9 cellular contexts compared by ENCODE assay signal in genomic region chr2:12856934-12857660, GRCh38.
DNase-seq lines count a peak whose midpoint lies in the region; ATAC-seq and TF ChIP-seq lines count a peak whose summit lies in the region.
"Had no signal": no experiment of that assay in that cellular context is flagged by ENCODE, and none has a peak within 500 bp of the region (broad histone marks: within the 10 kb centered on the region; RNA-seq: fewer than 3 reads in every experiment).

No MANE protein-coding gene starts in this region.

- CTCF ChIA-PET in CD8-positive, alpha-beta T cell (lab: Charles Lee), result interaction anchor here (0.9 kb wide), 1 partner anchor 74 kb away, joined by 4 read pairs; no protein-coding TSS in a partner anchor
- CTCF ChIA-PET in activated CD4-positive, alpha-beta memory T cell treated with anti-CD3 and anti-CD28 coated beads, Interleukin-2, amount 10 ng/mL, durations not matched to agents 7 days and 5 days (lab: Charles Lee), result interaction anchor here (0.9 to 1.6 kb wide), 4 partner anchors 71 to 150 kb away, joined by 4 to 7 read pairs (median 4); no protein-coding TSS in a partner anchor

- no peak for TF ChIP-seq CTCF in CD8-positive, alpha-beta T cell (IDR thresholded peaks at IDR 0.05)
- no peak for TF ChIP-seq CTCF in kidney epithelial cell (IDR thresholded peaks at IDR 0.05; ENCODE audit: insufficient read depth, low read length, poor library complexity, severe bottlenecking)
- no peak for TF ChIP-seq CTCF in colonic mucosa (IDR thresholded peaks at IDR 0.05)
- TF ChIP-seq CTCF in esophagus muscularis mucosa (IDR thresholded peaks at IDR 0.05), result no peak

- intact Hi-C loops in CD8-positive, alpha-beta T cell (cut with DNase I, micrococcal nuclease), result loop anchor here in 1 of 2 experiments (2.0 to 5.0 kb wide), 3 partner anchors 40 to 138 kb away; no protein-coding TSS in a partner anchor
- intact Hi-C loops in aorta (cut with DNase I) (no loop called here), colonic mucosa (cut with DNase I) (no loop called here), esophagus muscularis mucosa (cut with DNase I) (no loop called here)

- H3K36me3 Mint-ChIP-seq in CD8-positive, alpha-beta T cell, result no peaks in the 10 kb centered on the region
- peaks cover 9% of the 10 kb centered on the region for H3K36me3 Mint-ChIP-seq in activated CD4-positive, alpha-beta memory T cell treated with anti-CD3 and anti-CD28 coated beads, Interleukin-2, amount 10 ng/mL, durations not matched to agents 7 days and 5 days (ENCODE audit: low read depth)

- H3K27ac ChIP-seq in CD8-positive, alpha-beta T cell (ENCODE audit: low read depth, low read length), result no peak overlapping the region
- H3K27ac ChIP-seq in aorta (ENCODE audit: low read depth in 1 of 2, low read length in 2 of 2), result no peak overlapping the region
- no peak overlapping the region for H3K27ac ChIP-seq in colonic mucosa
- H3K27ac ChIP-seq in esophagus muscularis mucosa (replicated peaks in 1 of 4), result no peak overlapping the region

- peaks cover 12% of the 10 kb centered on the region for H3K27me3 Mint-ChIP-seq in CD8-positive, alpha-beta T cell (ENCODE audit: low read depth)
- peaks cover 2% of the 10 kb centered on the region for H3K27me3 Mint-ChIP-seq in activated CD4-positive, alpha-beta memory T cell treated with anti-CD3 and anti-CD28 coated beads, Interleukin-2, amount 10 ng/mL, durations not matched to agents 7 days and 5 days

- no peaks in the 10 kb centered on the region for H3K9me3 Mint-ChIP-seq in CD8-positive, alpha-beta T cell
- peaks cover 11% of the 10 kb centered on the region for H3K9me3 Mint-ChIP-seq in activated CD4-positive, alpha-beta memory T cell treated with anti-CD3 and anti-CD28 coated beads, Interleukin-2, amount 10 ng/mL, durations not matched to agents 7 days and 5 days

- no peak overlapping the region for H3K4me3 Mint-ChIP-seq in CD8-positive, alpha-beta T cell
- no peak overlapping the region for H3K4me3 Mint-ChIP-seq in activated CD4-positive, alpha-beta memory T cell treated with anti-CD3 and anti-CD28 coated beads, Interleukin-2, amount 10 ng/mL, durations not matched to agents 7 days and 5 days

- DNase-seq in CD8-positive, alpha-beta T cell, result peak in 5 of 7 experiments; percentile 12 to 59 (median 30)
- DNase-seq in LHCN-M2 (ENCODE audit: low read depth), result peak; percentile 76
- peak; percentile 57 for DNase-seq in activated CD4-positive, alpha-beta memory T cell treated with anti-CD3 and anti-CD28 coated beads, Interleukin-2, amount 10 ng/mL, durations not matched to agents 7 days and 5 days
- DNase-seq in kidney epithelial cell (ENCODE audit: low read depth), result peak; percentile 34
- DNase-seq in aorta, result no peak
- DNase-seq in DMS79 treated with DMSO at 0.1 percent for 48 hours (lab: John Stamatoyannopoulos, UW), result no peak
- DNase-seq in colonic mucosa, result no peak
- DNase-seq in esophagus muscularis mucosa (ENCODE audit: extremely low spot score), result no peak
- DNase-seq: Karpas-422 had no signal

- H3K36me3 ChIP-seq in CD8-positive, alpha-beta T cell (ENCODE audit: insufficient read depth, low read length), result no peaks in the 10 kb centered on the region
- H3K36me3 ChIP-seq in kidney epithelial cell (ENCODE audit: control insufficient read depth, insufficient read depth, low read length), result no peaks in the 10 kb centered on the region
- H3K36me3 ChIP-seq in aorta (ENCODE audit: control insufficient read depth in 1 of 2, insufficient read depth in 2 of 2, low read length in 1 of 2), result no peaks in the 10 kb centered on the region
- no peaks in the 10 kb centered on the region for H3K36me3 ChIP-seq in colonic mucosa
- H3K36me3 ChIP-seq in esophagus muscularis mucosa, result no peaks in the 10 kb centered on the region

- 52 to 66% methylated on average over 3 of the region's 3 CpGs for WGBS in aorta, 2 donors
- 66% methylated on average over 3 of the region's 3 CpGs for WGBS in esophagus muscularis mucosa

- POLR2A ChIA-PET in CD8-positive, alpha-beta T cell (lab: Charles Lee), result interaction anchor here (0.5 to 1.3 kb wide), 7 partner anchors 11 to 303 kb away, joined by 3 to 10 read pairs (median 3); partner anchors contain the start of gene TRIB2
- POLR2A ChIA-PET in activated CD4-positive, alpha-beta memory T cell treated with anti-CD3 and anti-CD28 coated beads, Interleukin-2, amount 10 ng/mL, durations not matched to agents 7 days and 5 days (lab: Charles Lee), result interaction anchor here (0.7 to 1.9 kb wide), 8 partner anchors 94 to 355 kb away, joined by 3 to 6 read pairs (median 3); no protein-coding TSS in a partner anchor

- no peak overlapping the region for H3K4me3 ChIP-seq in CD8-positive, alpha-beta T cell (ENCODE audit: low read depth, low read length)
- H3K4me3 ChIP-seq in kidney epithelial cell (ENCODE audit: low read depth, low read length) (no peak overlapping the region), aorta (ENCODE audit: low read length in 2 of 2) (no peak overlapping the region), colonic mucosa (no peak overlapping the region), esophagus muscularis mucosa (no peak overlapping the region)

- no peak for TF ChIP-seq POLR2A in esophagus muscularis mucosa (IDR thresholded peaks at IDR 0.05; ENCODE audit: low read depth)

- H3K9ac ChIP-seq in colonic mucosa (ENCODE audit: low read depth in 2 of 2, low read length in 2 of 2), result no peak overlapping the region

- peaks cover 16% of the 10 kb centered on the region for H3K4me1 Mint-ChIP-seq in CD8-positive, alpha-beta T cell (ENCODE audit: low read depth)
- H3K4me1 Mint-ChIP-seq in activated CD4-positive, alpha-beta memory T cell treated with anti-CD3 and anti-CD28 coated beads, Interleukin-2, amount 10 ng/mL, durations not matched to agents 7 days and 5 days, result peaks cover 20% of the 10 kb centered on the region

- peak; percentile 87 for ATAC-seq in CD8-positive, alpha-beta T cell
- no peak for ATAC-seq in aorta (ENCODE audit: low FRiP score)

- TF ChIP-seq EP300 in esophagus muscularis mucosa (IDR thresholded peaks at IDR 0.05), result no peak

- H3K4me1 ChIP-seq in CD8-positive, alpha-beta T cell (ENCODE audit: insufficient read depth, low read length), result peaks cover 41% of the 10 kb centered on the region
- no peaks in the 10 kb centered on the region for H3K4me1 ChIP-seq in aorta (ENCODE audit: control insufficient read depth in 1 of 2, insufficient read depth in 2 of 2, low read length in 2 of 2)
- H3K4me1 ChIP-seq in colonic mucosa, result no peaks in the 10 kb centered on the region
- H3K4me1 ChIP-seq in esophagus muscularis mucosa, result peaks cover 5 to 10% (median 6%) of the 10 kb centered on the region in 4 donors

- no peaks in the 10 kb centered on the region for H3K9me3 ChIP-seq in CD8-positive, alpha-beta T cell (ENCODE audit: low read length)
- H3K9me3 ChIP-seq in aorta (ENCODE audit: control insufficient read depth, low read length) (no peaks in the 10 kb centered on the region), colonic mucosa (no peaks in the 10 kb centered on the region), esophagus muscularis mucosa (no peaks in the 10 kb centered on the region)

- no peak overlapping the region for H3K27ac Mint-ChIP-seq in CD8-positive, alpha-beta T cell
- H3K27ac Mint-ChIP-seq in activated CD4-positive, alpha-beta memory T cell treated with anti-CD3 and anti-CD28 coated beads, Interleukin-2, amount 10 ng/mL, durations not matched to agents 7 days and 5 days, result no peak overlapping the region

- no peaks in the 10 kb centered on the region for H3K27me3 ChIP-seq in CD8-positive, alpha-beta T cell (ENCODE audit: insufficient read depth, low read length)
- no peaks in the 10 kb centered on the region for H3K27me3 ChIP-seq in kidney epithelial cell (ENCODE audit: control insufficient read depth, insufficient read depth, low read length)
- H3K27me3 ChIP-seq in aorta (ENCODE audit: control insufficient read depth in 1 of 2, insufficient read depth in 2 of 2, low read length in 1 of 2), result no peaks in the 10 kb centered on the region
- no peaks in the 10 kb centered on the region for H3K27me3 ChIP-seq in colonic mucosa
- H3K27me3 ChIP-seq in esophagus muscularis mucosa, result no peaks in the 10 kb centered on the region

Comparison
In these comparisons a context has a peak if more than half of its experiments do, and no peak if none do; other contexts are left out.
1. DNase-seq: peak in CD8-positive, alpha-beta T cell (5 of 7), LHCN-M2 (single experiment), activated CD4-positive, alpha-beta memory T cell treated with anti-CD3 and anti-CD28 coated beads, Interleukin-2, amount 10 ng/mL, durations not matched to agents 7 days and 5 days (single experiment) and kidney epithelial cell (single experiment); none in aorta (0 of 2), DMS79 treated with DMSO at 0.1 percent for 48 hours (single experiment), colonic mucosa (single experiment) and esophagus muscularis mucosa (single experiment).